Comparison of ENCODE assay signal across 8 cellular contexts in genomic region chr15:48644827-48645557, GRCh38. TPM values are rescaled to one million over a fixed set of nuclear protein-coding genes. Genes with fewer than 3 reads are reported as not detected.
A peak's percentile ranks its signal among the peaks of the same experiment; 100 is the strongest.
DNase-seq lines count a peak whose midpoint lies in the region; ATAC-seq and TF ChIP-seq lines count a peak whose summit lies in the region.

No MANE protein-coding gene starts in this region.

- H3K36me3 ChIP-seq in adipocyte (ENCODE audit: control insufficient read depth, insufficient read depth, low read length, severe bottlenecking) (peaks cover 18% of the 10 kb centered on the region), right atrium auricular region (no peaks in the 10 kb centered on the region)

- DNase-seq in HL-60 (ENCODE audit: low read depth in 1 of 2, low spot score in 1 of 2), result no peak
- peak; percentile 69 for DNase-seq in adipocyte (ENCODE audit: low read depth)
- DNase-seq in right atrium auricular region (ENCODE audit: low spot score), result no peak
- peak; percentile 69 for DNase-seq in pons (ENCODE audit: low spot score)
- DNase-seq in NCI-H128 (lab: John Stamatoyannopoulos, UW; ENCODE audit: unreplicated experiment), result no peak
- no peak for DNase-seq in NCI-H1048 (lab: John Stamatoyannopoulos, UW)

- H3K4me3 ChIP-seq in GM12875 (ENCODE audit: low read depth, low read length), result peak overlapping the region; percentile 96
- H3K4me3 ChIP-seq in HL-60 (replicated peaks; ENCODE audit: insufficient read depth, low read length), result peak overlapping the region; percentile 44
- H3K4me3 ChIP-seq in adipocyte (ENCODE audit: low read length), result peak overlapping the region; percentile 98
- peak overlapping the region; percentile 70 to 88 for H3K4me3 ChIP-seq in right atrium auricular region

- peaks cover 43% of the 10 kb centered on the region for H3K27me3 ChIP-seq in HL-60 (ENCODE audit: insufficient read depth, poor library complexity, severe bottlenecking)
- no peaks in the 10 kb centered on the region for H3K27me3 ChIP-seq in adipocyte (replicated peaks; ENCODE audit: control insufficient read depth, insufficient read depth, low read length)
- no peaks in the 10 kb centered on the region for H3K27me3 ChIP-seq in right atrium auricular region

- ATAC-seq in GM21515 (IDR thresholded peaks at IDR 0.05; ENCODE audit: unreplicated experiment), result peak; percentile 42

- H3K9ac ChIP-seq in adipocyte (ENCODE audit: low read length), result peak overlapping the region; percentile 98

- H3K27ac ChIP-seq in HL-60 (replicated peaks) (no peak overlapping the region), right atrium auricular region (peak overlapping the region; percentile 86 to 92)

- no peaks in the 10 kb centered on the region for H3K9me3 ChIP-seq in adipocyte (ENCODE audit: control insufficient read depth, low read length)
- H3K9me3 ChIP-seq in right atrium auricular region, result no peaks in the 10 kb centered on the region

- no peak for TF ChIP-seq CTCF in GM12875 (IDR thresholded peaks at IDR 0.05; ENCODE audit: borderline replicate concordance, insufficient read depth, low read depth, low read length)
- TF ChIP-seq CTCF in HL-60 (IDR thresholded peaks at IDR 0.05; ENCODE audit: insufficient read depth, low read length), result no peak
- no peak for TF ChIP-seq CTCF in right atrium auricular region (IDR thresholded peaks at IDR 0.05)

- peaks cover 40% of the 10 kb centered on the region for H3K4me1 ChIP-seq in adipocyte (ENCODE audit: control insufficient read depth, insufficient read depth, low read length)
- H3K4me1 ChIP-seq in right atrium auricular region, result peaks cover 0 to 11% of the 10 kb centered on the region in 2 donors

RNA-seq across cellular contexts. Expression of gene FBN1, which starts 0.5 kb away (rescaled TPM):
- total RNA-seq in right atrium auricular region, result 10 to 100 TPM; 57.1 to 84.9 TPM

Comparison
In these comparisons a context has a peak if more than half of its experiments do, and no peak if none do; other contexts are left out.
1. H3K4me3 ChIP-seq: peak in every context shown above with its lines; median percentile 98 in adipocyte; 96 in GM12875; 79 in right atrium auricular region; 44 in HL-60.
2. DNase-seq: peak in adipocyte (single experiment) and pons (single experiment); none in HL-60 (0 of 2), right atrium auricular region (single experiment), NCI-H128 (single experiment) and NCI-H1048 (single experiment).